In the genomic region with DNA sequence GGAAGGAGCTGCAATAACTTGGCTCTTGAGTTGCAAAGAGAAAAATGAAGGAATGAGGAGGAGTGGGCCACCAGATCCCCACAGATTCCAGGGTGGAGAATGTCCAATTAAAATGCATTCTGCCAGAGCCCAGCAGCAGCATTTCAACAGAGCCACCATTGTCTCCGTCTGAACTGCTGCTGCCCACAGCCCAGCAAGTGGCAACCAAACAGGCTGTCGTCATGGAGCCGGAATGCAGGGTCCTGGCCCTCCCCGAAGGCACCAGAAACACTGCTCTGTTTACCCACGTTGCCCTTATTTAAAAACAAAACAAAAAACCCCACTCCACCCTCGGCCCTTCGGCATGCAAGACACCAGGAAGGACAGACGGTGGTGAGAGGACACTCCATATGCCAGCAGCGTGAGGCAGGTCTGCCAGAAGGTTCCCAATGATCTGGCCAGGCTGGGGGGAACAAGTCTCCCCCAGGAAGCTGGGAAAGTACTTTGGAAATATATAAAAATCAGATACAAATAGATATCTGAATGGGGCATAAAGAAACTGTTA, we compare ENCODE assay signal across 8 cellular contexts. TPM values are rescaled to one million over a fixed set of nuclear protein-coding genes. Genes with fewer than 3 reads are reported as not detected.
DNase-seq lines count a peak whose midpoint lies in the region; ATAC-seq and TF ChIP-seq lines count a peak whose summit lies in the region.

No MANE protein-coding gene starts in this region.

- H3K4me3 Mint-ChIP-seq in brain: peak overlapping the region; percentile 12 to 58 (median 49)
- no peak overlapping the region for H3K4me3 Mint-ChIP-seq in activated CD8-positive, alpha-beta memory T cell treated with anti-CD3 and anti-CD28 coated beads, Interleukin-2, amount 10 ng/mL, durations not matched to agents 7 days and 5 days
- H3K4me3 Mint-ChIP-seq in natural killer cell: no peak overlapping the region

- H3K4me3 ChIP-seq in iPS-20b (ENCODE audit: low read length): no peak overlapping the region
- no peak overlapping the region for H3K4me3 ChIP-seq in skeletal muscle satellite cell (ENCODE audit: low read length)

- H3K4me1 Mint-ChIP-seq in brain (peaks cover 88% of the 10 kb centered on the region), natural killer cell (peaks cover 12 to 17% of the 10 kb centered on the region in 2 donors)
- H3K4me1 Mint-ChIP-seq in activated CD8-positive, alpha-beta memory T cell treated with anti-CD3 and anti-CD28 coated beads, Interleukin-2, amount 10 ng/mL, durations not matched to agents 7 days and 5 days: peaks cover 11% of the 10 kb centered on the region

- intact Hi-C loops in natural killer cell (cut with micrococcal nuclease): no loop called here

- no peak overlapping the region for H3K27ac ChIP-seq in iPS-20b (ENCODE audit: low read length)

- peak overlapping the region; percentile 49; the same call in 1 of the 2 replicates for H3K9ac ChIP-seq in iPS-20b (ENCODE audit: low read depth, low read length)
- H3K9ac ChIP-seq in skeletal muscle satellite cell (ENCODE audit: low read depth, low read length): no peak overlapping the region

- H3K27me3 Mint-ChIP-seq in brain (peaks cover 4% of the 10 kb centered on the region), natural killer cell (ENCODE audit: low read depth in 2 of 2) (no peaks in the 10 kb centered on the region)
- H3K27me3 Mint-ChIP-seq in activated CD8-positive, alpha-beta memory T cell treated with anti-CD3 and anti-CD28 coated beads, Interleukin-2, amount 10 ng/mL, durations not matched to agents 7 days and 5 days: peaks cover 4% of the 10 kb centered on the region

- H3K36me3 ChIP-seq in iPS-20b (ENCODE audit: insufficient read depth, low read depth, low read length) (no peaks in the 10 kb centered on the region), skeletal muscle satellite cell (ENCODE audit: insufficient read depth, low read length) (no peaks in the 10 kb centered on the region)

- TF ChIP-seq CTCF in brain (conservative IDR thresholded peaks at IDR 0.05) (no peak), natural killer cell (IDR thresholded peaks at IDR 0.05) (no peak)

- no peak for ATAC-seq in HG02610 (IDR thresholded peaks at IDR 0.05; ENCODE audit: unreplicated experiment)
- ATAC-seq in activated CD8-positive, alpha-beta memory T cell treated with anti-CD3 and anti-CD28 coated beads, Interleukin-2, amount 10 ng/mL, durations not matched to agents 7 days and 5 days: no peak
- no peak for ATAC-seq in HG03135 (IDR thresholded peaks at IDR 0.05; ENCODE audit: unreplicated experiment)
- ATAC-seq in natural killer cell: no peak

- H3K36me3 Mint-ChIP-seq in brain (no peaks in the 10 kb centered on the region), natural killer cell (no peaks in the 10 kb centered on the region)
- no peaks in the 10 kb centered on the region for H3K36me3 Mint-ChIP-seq in activated CD8-positive, alpha-beta memory T cell treated with anti-CD3 and anti-CD28 coated beads, Interleukin-2, amount 10 ng/mL, durations not matched to agents 7 days and 5 days

- H3K4me1 ChIP-seq in iPS-20b (ENCODE audit: insufficient read depth, low read length) (peaks cover 37% of the 10 kb centered on the region), skeletal muscle satellite cell (ENCODE audit: control insufficient read depth, insufficient read depth, low read length) (peaks cover 17% of the 10 kb centered on the region)

- H3K27me3 ChIP-seq in iPS-20b (ENCODE audit: insufficient read depth, low read length) (no peaks in the 10 kb centered on the region), skeletal muscle satellite cell (ENCODE audit: control insufficient read depth, insufficient read depth, low read length) (no peaks in the 10 kb centered on the region)

- H3K9me3 ChIP-seq in iPS-20b (ENCODE audit: insufficient read depth, low read depth, low read length) (no peaks in the 10 kb centered on the region), skeletal muscle satellite cell (replicated peaks; ENCODE audit: low read length) (no peaks in the 10 kb centered on the region)

- H3K9me3 Mint-ChIP-seq in brain (no peaks in the 10 kb centered on the region), natural killer cell (no peaks in the 10 kb centered on the region)
- no peaks in the 10 kb centered on the region for H3K9me3 Mint-ChIP-seq in activated CD8-positive, alpha-beta memory T cell treated with anti-CD3 and anti-CD28 coated beads, Interleukin-2, amount 10 ng/mL, durations not matched to agents 7 days and 5 days (ENCODE audit: low read depth)

- DNase-seq in HT1080 (ENCODE audit: low read depth) (peak; percentile 95), natural killer cell (no peak)
- no peak for DNase-seq in activated CD8-positive, alpha-beta memory T cell treated with anti-CD3 and anti-CD28 coated beads, Interleukin-2, amount 10 ng/mL, durations not matched to agents 7 days and 5 days

- H3K4me2 ChIP-seq in skeletal muscle satellite cell (ENCODE audit: low read length): peak overlapping the region; percentile 58

- CTCF ChIA-PET in activated CD8-positive, alpha-beta memory T cell treated with anti-CD3 and anti-CD28 coated beads, Interleukin-2, amount 10 ng/mL, durations not matched to agents 7 days and 5 days (lab: Charles Lee): no interaction called here

- H3K27ac Mint-ChIP-seq in brain (peak overlapping the region; percentile 57 to 92 (median 89)), natural killer cell (no peak overlapping the region)
- no peak overlapping the region for H3K27ac Mint-ChIP-seq in activated CD8-positive, alpha-beta memory T cell treated with anti-CD3 and anti-CD28 coated beads, Interleukin-2, amount 10 ng/mL, durations not matched to agents 7 days and 5 days

RNA-seq across cellular contexts. Expression of gene PLEKHA7, which starts 32.5 kb away (rescaled TPM):
- total RNA-seq in HT1080 (2014; rRNA removed; shearing (Covaris generic)): 0.48 and 1.3 TPM in 2 replicates
- polyA plus RNA-seq in HT1080 (2015; cell fraction: cytosol; rRNA removed): 0.81 and 1.3 TPM in 2 replicates
- 3.3 and 3.6 TPM in 2 replicates for polyA plus RNA-seq in HT1080 (2015; cell fraction: nucleus; rRNA removed)
- 8.9 TPM for polyA plus RNA-seq in brain (ENCODE audit: insufficient read depth, low read depth, low replicate concordance)
- total RNA-seq in skeletal muscle satellite cell (2012; rRNA removed): 0.51 and 1.1 TPM in 2 replicates
- total RNA-seq in activated CD8-positive, alpha-beta memory T cell treated with anti-CD3 and anti-CD28 coated beads, Interleukin-2, amount 10 ng/mL, durations not matched to agents 7 days and 5 days: 1 to 10 TPM; 1.1 to 9.7 TPM
- total RNA-seq in natural killer cell: 1 to 10 TPM in 2 of 3 donors, under 1 TPM in 1; 1.00 to 2.5 (median 1.3) TPM

Comparison
In these comparisons a context has a peak if more than half of its experiments do, and no peak if none do; other contexts are left out.
1. H3K27ac Mint-ChIP-seq: peak in brain (5 of 5); none in activated CD8-positive, alpha-beta memory T cell treated with anti-CD3 and anti-CD28 coated beads, Interleukin-2, amount 10 ng/mL, durations not matched to agents 7 days and 5 days (single experiment) and natural killer cell (0 of 2).
2. H3K4me3 Mint-ChIP-seq: peak in brain (5 of 5); none in activated CD8-positive, alpha-beta memory T cell treated with anti-CD3 and anti-CD28 coated beads, Interleukin-2, amount 10 ng/mL, durations not matched to agents 7 days and 5 days (single experiment) and natural killer cell (single experiment).